In the genomic region with DNA sequence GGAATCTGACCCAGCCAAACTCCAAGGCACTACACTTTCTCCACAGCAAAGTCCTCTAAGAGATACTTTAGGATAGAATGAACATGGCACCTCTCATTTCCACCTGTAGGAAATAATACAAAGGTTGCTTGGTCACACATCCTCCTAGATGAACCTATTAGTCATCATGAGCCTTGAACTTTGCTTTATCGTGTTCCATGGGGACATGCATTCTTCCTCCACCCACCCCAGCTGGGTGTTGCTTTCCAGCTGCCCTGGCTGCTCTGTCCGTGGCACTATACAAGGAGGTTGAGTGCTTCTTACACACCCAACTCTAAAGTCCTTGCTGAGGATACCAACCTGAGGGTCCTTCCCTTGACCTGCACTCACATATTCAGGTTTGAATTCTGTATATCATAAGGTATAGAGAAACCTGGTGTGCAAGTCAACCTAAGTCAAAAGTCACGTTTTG, we compare ENCODE assay signal across 12 cellular contexts.
"Had no signal": no experiment of that assay in that cellular context is flagged by ENCODE, and none has a peak within 500 bp of the region (broad histone marks: within the 10 kb centered on the region; RNA-seq: fewer than 3 reads in every experiment).

No MANE protein-coding gene starts in this region.

- H3K9me3 ChIP-seq: breast epithelium, heart right ventricle, thyroid gland had no signal

- ATAC-seq: activated CD8-positive, alpha-beta memory T cell treated with anti-CD3 and anti-CD28 coated beads, Interleukin-2, amount 10 ng/mL, durations not matched to agents 7 days and 5 days; foreskin keratinocyte; heart right ventricle; left ventricle myocardium superior had no signal

- H3K36me3 ChIP-seq: breast epithelium, thyroid gland had no signal

- H3K27ac ChIP-seq: breast epithelium, heart right ventricle, skin epidermis, thyroid gland had no signal

- DNase-seq: activated CD4-positive, alpha-beta T cell treated with anti-CD3 and anti-CD28 coated beads, Interleukin-2, amount 50 U/mL, for 48 hours; activated CD4-positive, CD25-positive, alpha-beta regulatory T cell treated with anti-CD3 and anti-CD28 coated beads, Interleukin-2, amount 50 U/mL, for 72 hours; activated CD8-positive, alpha-beta memory T cell treated with anti-CD3 and anti-CD28 coated beads, Interleukin-2, amount 10 ng/mL, durations not matched to agents 7 days and 5 days; activated effector memory CD4-positive, alpha-beta T cell treated with Interleukin-2 at 50 U/mL for 16 hours; activated T-cell treated with anti-CD3 and anti-CD28 coated beads, Interleukin-2, amount 50 U/mL, for 24 hours; anterior cingulate cortex; heart right ventricle; left ventricle myocardium superior; thyroid gland had no signal

- H3K27me3 ChIP-seq: breast epithelium, foreskin keratinocyte, heart right ventricle, thyroid gland had no signal

- H3K4me3 ChIP-seq: breast epithelium, heart right ventricle, skin epidermis, thyroid gland had no signal
